ENCODE assay signal across 8 cellular contexts in the genomic region with DNA sequence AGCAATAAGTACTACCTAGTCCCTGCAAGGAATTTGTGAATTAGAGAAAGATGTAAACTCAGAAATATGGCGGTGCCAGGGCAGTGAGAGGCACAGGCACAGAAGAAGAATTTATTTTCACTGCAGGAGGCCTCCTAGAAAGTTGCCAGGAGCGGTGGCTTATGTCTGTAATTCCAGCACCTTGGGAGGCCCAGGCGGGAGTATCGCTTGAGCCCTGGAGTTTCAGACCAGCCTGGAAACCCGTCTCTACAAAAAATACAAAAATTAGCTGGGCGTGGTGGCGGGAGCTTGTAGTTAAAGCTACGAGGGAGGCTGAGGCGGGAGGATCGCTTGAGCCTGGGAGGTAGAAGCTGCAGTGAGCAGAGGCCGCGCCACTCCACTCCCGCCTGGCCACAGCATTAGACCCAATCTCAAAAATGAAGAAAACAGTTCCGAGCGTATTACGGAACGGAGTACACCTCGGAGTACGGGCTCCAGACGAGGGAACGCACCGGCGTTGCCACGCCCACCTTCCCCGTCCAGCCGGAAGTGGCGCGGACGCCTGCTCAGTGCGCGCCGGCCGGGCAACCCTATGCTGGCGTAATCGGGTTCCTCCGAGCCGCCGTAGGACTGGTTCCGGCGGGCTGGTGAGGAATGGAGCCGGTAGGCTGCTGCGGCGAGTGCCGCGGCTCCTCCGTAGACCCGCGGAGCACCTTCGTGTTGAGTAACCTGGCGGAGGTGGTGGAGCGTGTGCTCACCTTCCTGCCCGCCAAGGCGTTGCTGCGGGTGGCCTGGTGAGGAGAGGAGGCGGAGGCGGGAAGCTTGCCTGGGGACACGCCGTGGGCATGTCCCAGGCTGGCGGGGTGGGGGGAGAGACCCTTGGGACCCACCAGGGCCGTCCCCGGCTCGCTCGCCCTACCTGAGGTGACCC. TPM values are rescaled to one million over a fixed set of nuclear protein-coding genes. Genes with fewer than 3 reads are reported as not detected.
DNase-seq lines count a peak whose midpoint lies in the region; ATAC-seq and TF ChIP-seq lines count a peak whose summit lies in the region.

FBXO22 (plus strand) TSS at position 548 of the 910 bp plus-strand sequence; CDS start at position 634, 86 bp downstream.

- no peak for TF ChIP-seq CTCF in AG04450 (IDR thresholded peaks at IDR 0.05; ENCODE audit: low read depth, low read length)
- TF ChIP-seq CTCF in spleen (IDR thresholded peaks at IDR 0.05 in 8 of 11, conservative IDR thresholded peaks at IDR 0.05 in 3 of 11), result peak in 1 of 11 experiments; percentile 32

- H3K9me3 ChIP-seq in AG04450 (ENCODE audit: control insufficient read depth, insufficient read depth, low read length) (peaks cover 5% of the 10 kb centered on the region; the same call in 1 of the 2 replicates), spleen (no peaks in the 10 kb centered on the region)

- H3K27me3 ChIP-seq in AG04450 (ENCODE audit: control insufficient read depth, insufficient read depth, low read length) (no peaks in the 10 kb centered on the region), spleen (replicated peaks in 1 of 7) (no peaks in the 10 kb centered on the region)

- peak in 2 of 3 donors; percentile 41 to 47 for TF ChIP-seq POLR2A in spleen (IDR thresholded peaks at IDR 0.05)

- POLR2A ChIA-PET in AG04450 (lab: Yijun Ruan, JAX), result interaction anchor here (0.6 to 1.2 kb wide), 2 partner anchors 56 to 165 kb away, joined by 3 read pairs; no protein-coding TSS in a partner anchor

- peaks cover 0 to 43% (median 0%) of the 10 kb centered on the region in 6 donors for H3K36me3 ChIP-seq in spleen

- peak; percentile 65 for DNase-seq in AG04450 (ENCODE audit: low read depth, low spot score)
- DNase-seq in NCI-H2227 (lab: John Stamatoyannopoulos, UW; ENCODE audit: unreplicated experiment), result peak; percentile 94
- DNase-seq in activated CD4-positive, CD25-positive, alpha-beta regulatory T cell (lab: John Stamatoyannopoulos, UW), result peak; percentile 75 to 85 (median 82)
- peak; percentile 5 to 92 (median 80) for DNase-seq in caudate nucleus (lab: John Stamatoyannopoulos, UW)
- peak; percentile 91 for DNase-seq in inferior parietal cortex (ENCODE audit: extremely low spot score)
- peak; percentile 99 for DNase-seq in spleen

- peaks cover 5 to 66% (median 35%) of the 10 kb centered on the region in 6 donors for H3K4me1 ChIP-seq in spleen

- H3K27ac ChIP-seq in AG04450 (ENCODE audit: low read depth, low read length) (peak within 1 kb of the TSS; percentile 82), caudate nucleus (ENCODE audit: low read depth, low read length) (peak within 1 kb of the TSS; percentile 53), spleen (peak within 1 kb of the TSS; percentile 75 to 91 (median 87))

- CTCF ChIA-PET in AG04450 (lab: Charles Lee), result no interaction called here

- peak; percentile 79 for ATAC-seq in GM18873 (IDR thresholded peaks at IDR 0.05; ENCODE audit: low FRiP score, unreplicated experiment)
- ATAC-seq in HG03135 (IDR thresholded peaks at IDR 0.05; ENCODE audit: unreplicated experiment), result peak; percentile 82

- WGBS in spleen, 5 donors, result 2 to 4% (median 3%) methylated on average over 47 to 63 of the region's 63 CpGs

- H3K4me3 ChIP-seq in AG04450 (ENCODE audit: low read depth, low read length) (peak within 1 kb of the TSS; percentile 96), spleen (peak within 1 kb of the TSS; percentile 81 to 99 (median 92))

- intact Hi-C loops in spleen (cut with DNase I; ENCODE audit: low total_unique reads), result loop anchor here (10.0 kb wide), 1 partner anchor 59 kb away; the partner anchor contains the start of gene UBE2Q2

RNA-seq across cellular contexts. Expression of gene FBXO22, which starts in this region (rescaled TPM):
- polyA plus RNA-seq in AG04450 (2011; rRNA removed) (59.8 and 68.7 TPM in 2 replicates), spleen (10 to 100 TPM in 1 of 3 donors, 1 to 10 TPM in 2; 4.9 to 10.2 (median 7.4) TPM)
- 41.1 and 44.0 TPM in 2 replicates for polyA minus RNA-seq in AG04450 (2011; rRNA and poly(A)+ RNA removed)
- 10 to 100 TPM; 14.6 to 24.9 (median 22.0) TPM for total RNA-seq in spleen

Comparison
In these comparisons a context has a peak if more than half of its experiments do, and no peak if none do; other contexts are left out.
1. Peak in every context shown above with its lines: DNase-seq, ATAC-seq, H3K4me3 ChIP-seq and H3K27ac ChIP-seq.